ENCODE assay signal across 25 cellular contexts in genomic region chr5:150352531-150353394, GRCh38. TPM values are rescaled to one million over a fixed set of nuclear protein-coding genes. Genes with fewer than 3 reads are reported as not detected.
DNase-seq lines count a peak whose midpoint lies in the region; ATAC-seq, FAIRE-seq and TF ChIP-seq lines count a peak whose summit lies in the region.
"Had no signal": no experiment of that assay in that cellular context is flagged by ENCODE, and none has a peak within 500 bp of the region (broad histone marks: within the 10 kb centered on the region; RNA-seq: fewer than 3 reads in every experiment).

No MANE protein-coding gene starts in this region.

- H3F3A ChIP-seq in GM23338 (replicated peaks; ENCODE audit: low read depth), result no peaks in the 10 kb centered on the region

- H3K27ac ChIP-seq in A549 (no peak overlapping the region), GM23338 (ENCODE audit: low read depth) (no peak overlapping the region), GM12878 (ENCODE audit: control insufficient read depth, insufficient read depth) (no peak overlapping the region), H9 (ENCODE audit: insufficient read length, low read depth, low read length) (no peak overlapping the region)
- H3K27ac ChIP-seq: C4-2B, RWPE1, tibial artery, WERI-Rb-1 had no signal

- no peak overlapping the region for H3K18ac ChIP-seq in H9 (ENCODE audit: insufficient read length, low read depth, low read length)

- no peak overlapping the region for H3T11ph ChIP-seq in H9 (ENCODE audit: low read length)

- H3K4me3 ChIP-seq in A549 (no peak overlapping the region), GM23338 (no peak overlapping the region), GM12878 (no peak overlapping the region)
- H3K4me3 ChIP-seq: tibial artery had no signal

- no peak for ATAC-seq in A549
- ATAC-seq in GM23338, result no peak
- ATAC-seq in GM12878, result no peak
- peak; percentile 9 for ATAC-seq in left colon
- no peak for ATAC-seq in Right ventricle myocardium inferior
- ATAC-seq: HCT116; left cardiac atrium; naive thymus-derived CD4-positive, alpha-beta T cell; stimulated activated naive CD8-positive, alpha-beta T cell treated with anti-CD3 and anti-CD28 coated beads, Interleukin-15, amount 100 ng/mL, for 72 hours had no signal

- H3K27me3 ChIP-seq in GM23338 (ENCODE audit: insufficient read depth) (no peaks in the 10 kb centered on the region), GM12878 (replicated peaks in 1 of 2; ENCODE audit: control insufficient read depth in 2 of 2, insufficient read depth in 2 of 2, low read length in 1 of 2) (no peaks in the 10 kb centered on the region), H9 (ENCODE audit: insufficient read depth, low read length) (no peaks in the 10 kb centered on the region)
- H3K27me3 ChIP-seq: tibial artery had no signal

- TF ChIP-seq EP300 in A549 (IDR thresholded peaks at IDR 0.05) (no peak), GM12878 (IDR thresholded peaks at IDR 0.05; ENCODE audit: borderline replicate concordance in 1 of 2, control insufficient read depth in 1 of 2, low read depth in 2 of 2, low read length in 2 of 2) (no peak)

- POLR2A ChIA-PET in A549 (lab: Yijun Ruan, JAX) (no interaction called here), GM12878 (lab: Charles Lee) (no interaction called here)

- H3K27me3 Mint-ChIP-seq in GM23338 (ENCODE audit: insufficient read depth, low read depth, poor library complexity), result peaks cover 2% of the 10 kb centered on the region
- H3K27me3 Mint-ChIP-seq in H9 (ENCODE audit: low read depth), result peaks cover 11% of the 10 kb centered on the region
- H3K27me3 Mint-ChIP-seq: stimulated activated naive CD8-positive, alpha-beta T cell treated with anti-CD3 and anti-CD28 coated beads, Interleukin-15, amount 100 ng/mL, for 72 hours had no signal

- H2BK120ac ChIP-seq in H9 (ENCODE audit: low read depth, low read length, poor library complexity, severe bottlenecking), result no peak overlapping the region

- no peak overlapping the region for H4K5ac ChIP-seq in H9 (ENCODE audit: insufficient read length, low read depth, low read length)

- TF ChIP-seq POLR2A in A549 (IDR thresholded peaks at IDR 0.05; ENCODE audit: low read length), result no peak
- TF ChIP-seq POLR2A in GM12878 (IDR thresholded peaks at IDR 0.05; ENCODE audit: low read depth, low read length), result no peak

- H2AFZ ChIP-seq in GM23338 (no peak overlapping the region), GM12878 (ENCODE audit: control insufficient read depth, low read depth, low read length) (no peak overlapping the region), H9 (ENCODE audit: low read length) (no peak overlapping the region)

- no peak overlapping the region for H3K4ac ChIP-seq in H9 (ENCODE audit: low read depth, low read length)

- H4K20me1 ChIP-seq in GM23338 (replicated peaks; ENCODE audit: insufficient read depth), result no peaks in the 10 kb centered on the region
- H4K20me1 ChIP-seq in GM12878 (ENCODE audit: control insufficient read depth, insufficient read depth), result no peaks in the 10 kb centered on the region
- peaks cover 3% of the 10 kb centered on the region for H4K20me1 ChIP-seq in H9 (ENCODE audit: control insufficient read depth, insufficient read depth, insufficient read length)

- H2BK5ac ChIP-seq in H9 (ENCODE audit: insufficient read length, low read length), result no peak overlapping the region

- TF ChIP-seq CTCF in A549 (IDR thresholded peaks at IDR 0.05), result no peak
- TF ChIP-seq CTCF in GM23338 (conservative IDR thresholded peaks at IDR 0.05; ENCODE audit: low read depth in 2 of 2), result no peak
- TF ChIP-seq CTCF in GM12878 (IDR thresholded peaks at IDR 0.05 in 2 of 3, conservative IDR thresholded peaks at IDR 0.05 in 1 of 3; ENCODE audit: control insufficient read depth in 2 of 3, extremely low read depth in 1 of 3, insufficient read depth in 1 of 3, low read depth in 3 of 3, low read length in 3 of 3), result no peak
- TF ChIP-seq CTCF in H9 (conservative IDR thresholded peaks at IDR 0.05), result no peak

- H3K9ac ChIP-seq in GM12878 (ENCODE audit: control insufficient read depth, insufficient read depth, low read length) (no peak overlapping the region), H9 (ENCODE audit: extremely low read depth, insufficient read length, low read length) (no peak overlapping the region)
- H3K9ac ChIP-seq: SK-N-SH had no signal

- DNase-seq in A549 (ENCODE audit: low read depth in 1 of 2, low spot score in 1 of 2) (no peak), GM23338 (ENCODE audit: low spot score) (peak; percentile 28), GM12878 (ENCODE audit: low read depth, low spot score) (no peak), left colon (peak in 1 of 2 donors; percentile 18), Ammon's horn (ENCODE audit: low spot score) (no peak), NCI-H1694 (lab: John Stamatoyannopoulos, UW) (no peak), H9 (no peak), Right ventricle myocardium inferior (ENCODE audit: missing footprints) (no peak)
- DNase-seq: activated effector memory CD4-positive, alpha-beta T cell treated with Interleukin-2 at 50 U/mL for 16 hours; KG1; left cardiac atrium; naive thymus-derived CD4-positive, alpha-beta T cell; NCI-H1930; NCI-H446; SK-N-SH; stimulated activated CD4-positive, alpha-beta T cell treated with anti-CD3 and anti-CD28 coated beads, Interleukin-4, amount 100 ng/mL, for 4 hours; stimulated activated naive CD8-positive, alpha-beta T cell treated with anti-CD3 and anti-CD28 coated beads, Interleukin-15, amount 100 ng/mL, for 72 hours; tibial artery; WERI-Rb-1 had no signal

- H2BK20ac ChIP-seq in H9 (ENCODE audit: low read depth, low read length, poor library complexity, severe bottlenecking), result no peak overlapping the region

- SMC1A ChIA-PET in GM12878 (lab: Charles Lee; ENCODE audit: uncharacterized antibody, unreplicated experiment), result interaction anchor here (0.6 kb wide), 1 partner anchor 763 kb away, joined by 3 read pairs; no protein-coding TSS in a partner anchor

- intact Hi-C loops in GM12878 (cut with micrococcal nuclease; ENCODE audit: unreplicated experiment) (loop anchor here (10.0 kb wide), 1 partner anchor 82 kb away; no protein-coding TSS in a partner anchor), left colon (cut with DNase I, micrococcal nuclease) (no loop called here), Right ventricle myocardium inferior (cut with DNase I) (loop anchor here (5.0 kb wide), 1 partner anchor 80 kb away; no protein-coding TSS in a partner anchor)

- H4K91ac ChIP-seq in H9 (ENCODE audit: insufficient read length, low read depth, low read length), result no peak overlapping the region

- H3K23ac ChIP-seq in H9 (ENCODE audit: insufficient read length, low read depth, low read length), result no peak overlapping the region

- H3K23me2 ChIP-seq in H9 (ENCODE audit: insufficient read length, low read depth, low read length, poor library complexity, severe bottlenecking), result no peaks in the 10 kb centered on the region

- no peak overlapping the region for H3K14ac ChIP-seq in H9 (ENCODE audit: insufficient read depth, low read length)

- RAD21 ChIA-PET in GM12878 (lab: Charles Lee; ENCODE audit: unreplicated experiment), result interaction anchor here (2.1 kb wide), 1 partner anchor 83 kb away, joined by 6 read pairs; no protein-coding TSS in a partner anchor

- H3K9me3 ChIP-seq in A549 (no peaks in the 10 kb centered on the region), GM12878 (replicated peaks; ENCODE audit: control insufficient read depth, insufficient read depth, low read length) (no peaks in the 10 kb centered on the region), H9 (ENCODE audit: control insufficient read depth, low read depth, low read length) (no peaks in the 10 kb centered on the region)
- H3K9me3 ChIP-seq: SK-N-SH, tibial artery had no signal

- H3K9me2 ChIP-seq in GM23338 (ENCODE audit: insufficient read depth), result no peaks in the 10 kb centered on the region
- H3K9me2 ChIP-seq: SK-N-SH had no signal

- BruUV-seq in GM12878 (replicated peaks; lab: Mats Ljungman, UMichigan), result no TSS peak

- H3K36me3 Mint-ChIP-seq in GM23338 (ENCODE audit: low read depth) (no peaks in the 10 kb centered on the region), H9 (ENCODE audit: insufficient read depth in 1 of 3, low read depth in 3 of 3) (no peaks in the 10 kb centered on the region; a peak in 1 of 7 replicates)
- H3K36me3 Mint-ChIP-seq: naive thymus-derived CD4-positive, alpha-beta T cell had no signal

- CTCF ChIA-PET in A549 (lab: Yijun Ruan, JAX) (interaction anchor here (1.0 to 7.1 kb wide), 9 partner anchors 12 to 192 kb away, joined by 3 to 155 read pairs (median 56); partner anchors contain the start of gene ARSI), GM12878 (lab: Yijun Ruan, JAX) (interaction anchor here (1.0 to 3.1 kb wide), 3 partner anchors 9 to 362 kb away, joined by 3 to 20 read pairs (median 3); no protein-coding TSS in a partner anchor)

- H3K4me2 ChIP-seq in A549 (no peak overlapping the region), GM23338 (no peak overlapping the region), GM12878 (ENCODE audit: control insufficient read depth, insufficient read depth) (no peak overlapping the region), H9 (ENCODE audit: insufficient read depth, insufficient read length, low read length) (no peak overlapping the region)
- H3K4me2 ChIP-seq: SK-N-SH had no signal

- H3K36me3 ChIP-seq in GM23338 (ENCODE audit: insufficient read depth) (no peaks in the 10 kb centered on the region), GM12878 (ENCODE audit: control insufficient read depth in 2 of 2, insufficient read depth in 2 of 2, low read length in 1 of 2) (no peaks in the 10 kb centered on the region)
- H3K36me3 ChIP-seq: tibial artery had no signal

- 81% methylated on average over 7 of the region's 7 CpGs for WGBS in A549 (ENCODE audit: missing lambda C conversion rate)
- 51% methylated on average over 7 of the region's 7 CpGs for WGBS in GM12878 (ENCODE audit: insufficient coverage, insufficient replicate concordance, low lambda C conversion rate, missing lambda C conversion rate)
- no CpG with 5 or more reads among the region's 7 CpGs for WGBS in H9 (ENCODE audit: extremely low coverage, insufficient read length, low lambda C conversion rate)

- in situ Hi-C loops in GM12878 (cut with MboI), result no loop called here

- no peaks in the 10 kb centered on the region for H3K9me3 Mint-ChIP-seq in GM23338
- no peaks in the 10 kb centered on the region for H3K9me3 Mint-ChIP-seq in H9
- H3K9me3 Mint-ChIP-seq: naive thymus-derived CD4-positive, alpha-beta T cell; stimulated activated naive CD8-positive, alpha-beta T cell treated with anti-CD3 and anti-CD28 coated beads, Interleukin-15, amount 100 ng/mL, for 72 hours; T-helper 2 cell treated with Interferon-gamma antibody and Interleukin-4, amounts not matched to agents 5 μg/mL and 100 μg/mL, for 36 hours had no signal

- no peaks in the 10 kb centered on the region for H3K79me1 ChIP-seq in H9 (ENCODE audit: insufficient read depth, low read depth, low read length, poor library complexity, severe bottlenecking)

- H3K79me2 ChIP-seq in GM23338 (replicated peaks; ENCODE audit: insufficient read depth) (peaks cover 2% of the 10 kb centered on the region), GM12878 (ENCODE audit: control insufficient read depth, insufficient read depth, low read length) (peaks cover 3% of the 10 kb centered on the region), H9 (ENCODE audit: insufficient read depth, low read length) (no peaks in the 10 kb centered on the region)

- H3K4me3 Mint-ChIP-seq in GM23338, result no peak overlapping the region; the same call in 2 of the 3 replicates
- no peak overlapping the region for H3K4me3 Mint-ChIP-seq in H9
- H3K4me3 Mint-ChIP-seq: naive thymus-derived CD4-positive, alpha-beta T cell; stimulated activated naive CD8-positive, alpha-beta T cell treated with anti-CD3 and anti-CD28 coated beads, Interleukin-15, amount 100 ng/mL, for 72 hours; T-helper 2 cell treated with Interferon-gamma antibody and Interleukin-4, amounts not matched to agents 5 μg/mL and 100 μg/mL, for 36 hours had no signal

- H2BK15ac ChIP-seq in H9 (ENCODE audit: low read depth, low read length), result no peak overlapping the region

- no peak for FAIRE-seq in A549 (lab: Jason Lieb, UNC)
- FAIRE-seq in GM12878 (lab: Jason Lieb, UNC), result peak; percentile 31
- FAIRE-seq: A204.1, colon had no signal

- peaks cover 29% of the 10 kb centered on the region for H3K4me1 ChIP-seq in A549
- peaks cover 10% of the 10 kb centered on the region; the same call in 1 of the 2 replicates for H3K4me1 ChIP-seq in GM23338 (ENCODE audit: insufficient read depth)
- H3K4me1 ChIP-seq in GM12878 (ENCODE audit: control insufficient read depth, insufficient read depth, low read length), result peaks cover 8% of the 10 kb centered on the region
- no peaks in the 10 kb centered on the region for H3K4me1 ChIP-seq in H9 (ENCODE audit: insufficient read depth, low read length)

- no peak overlapping the region for H2AK5ac ChIP-seq in H9 (ENCODE audit: insufficient read length, low read length)

- no peak overlapping the region for H2BK12ac ChIP-seq in H9 (ENCODE audit: insufficient read length, low read depth, low read length)

- TF ChIP-seq RAD21 in A549 (conservative IDR thresholded peaks at IDR 0.05 in 1 of 2, IDR thresholded peaks at IDR 0.05 in 1 of 2), result no peak
- TF ChIP-seq RAD21 in GM12878 (IDR thresholded peaks at IDR 0.05; ENCODE audit: insufficient read depth, low read depth, low read length), result no peak

- H3K27ac Mint-ChIP-seq in GM23338, result no peak overlapping the region
- H3K27ac Mint-ChIP-seq in H9, result no peak overlapping the region; a peak in 1 of 7 replicates
- H3K27ac Mint-ChIP-seq: T-helper 2 cell treated with Interferon-gamma antibody and Interleukin-4, amounts not matched to agents 5 μg/mL and 100 μg/mL, for 36 hours had no signal

- H3K4me1 Mint-ChIP-seq in GM23338 (peaks cover 16% of the 10 kb centered on the region), H9 (peaks cover 11 to 17% of the 10 kb centered on the region in 2 experiments)

- H3K56ac ChIP-seq in H9 (ENCODE audit: insufficient read length, low read depth, low read length), result no peak overlapping the region

- no peak overlapping the region for H4K8ac ChIP-seq in H9 (replicated peaks; ENCODE audit: insufficient read length, low read depth, low read length)

RNA-seq across cellular contexts. Expression of gene TCOF1, which starts 4.7 kb away (rescaled TPM):
- 17.5 and 20.9 TPM in 2 replicates for polyA plus RNA-seq in A549 (2011; rRNA removed)
- 45.2 and 47.7 TPM in 2 replicates for polyA plus RNA-seq in A549 (2012; cell fraction: cytosol; rRNA removed)
- 94.3 and 116 TPM in 2 replicates for polyA plus RNA-seq in A549 (2012; cell fraction: nucleus; rRNA removed)
- polyA plus RNA-seq in A549 (2017; fragmentation: RNase III; extraction: RNeasy Plus Mini Kit Qiagen cat#74134 plus additional on column Dnase treatment), result 44.2 to 50.7 TPM (median 47.1 TPM) in 3 replicates
- 24.9 and 30.8 TPM in 2 replicates for polyA minus RNA-seq in A549 (2011; rRNA and poly(A)+ RNA removed)
- 152 and 165 TPM in 2 replicates for total RNA-seq in GM23338 (2014; rRNA removed; shearing (Covaris generic))
- 83.4 and 86.8 TPM in 2 replicates for polyA plus RNA-seq in GM23338 (2016; fragmentation: Nextera tagmentation; extraction: Ambion mirVana)
- total RNA-seq in GM12878 (2013; cell fraction: nucleolus; rRNA removed), result 55.0 and 67.3 TPM in 2 replicates
- 35.0 and 42.1 TPM in 2 replicates for total RNA-seq in GM12878 (2014; rRNA removed)
- total RNA-seq in GM12878 (2014; rRNA removed; fragmentation: Illumina TruSeq; extraction: Trizol), result 30.5 and 35.6 TPM in 2 replicates
- total RNA-seq in GM12878 (2021), result 74.7 and 83.9 TPM in 2 replicates
- polyA plus RNA-seq in GM12878 (2011; ENCODE audit: low read depth), result 11.1 TPM
- polyA plus RNA-seq in GM12878 (2011; rRNA removed), result 6.4 and 12.7 TPM in 2 replicates
- polyA plus RNA-seq in GM12878 (2011; cell fraction: cytosol; rRNA removed), result 17.0 and 18.6 TPM in 2 replicates
- polyA plus RNA-seq in GM12878 (2011; cell fraction: nucleus; rRNA removed), result 48.4 and 68.2 TPM in 2 replicates
- 20.7 and 25.6 TPM in 2 replicates for polyA plus RNA-seq in GM12878 (2012)
- polyA plus RNA-seq in GM12878 (2014; fragmentation: Illumina TruSeq; extraction: Trizol), result 39.4 and 56.1 TPM in 2 replicates
- polyA plus RNA-seq in GM12878 (2014; fragmentation: Nextera tagmentation; extraction: Ambion mirVana), result 10 to 100 TPM in 1 of 2 experiments, 1 to 10 TPM in 1; 8.7 to 12.3 TPM
- polyA plus RNA-seq in GM12878 (2014; rRNA removed), result 35.4 and 44.6 TPM in 2 replicates
- polyA plus RNA-seq in GM12878 (2016; fragmentation: Nextera tagmentation; extraction: Ambion mirVana), result 10 to 100 TPM; 71.2 to 76.3 TPM
- 14.8 and 21.1 TPM in 2 replicates for polyA minus RNA-seq in GM12878 (2011; rRNA and poly(A)+ RNA removed)
- 11.4 and 13.2 TPM in 2 replicates for polyA minus RNA-seq in GM12878 (2011; cell fraction: cytosol; rRNA and poly(A)+ RNA removed)
- polyA minus RNA-seq in GM12878 (2011; cell fraction: nucleus; rRNA and poly(A)+ RNA removed), result 19.5 and 38.2 TPM in 2 replicates
- total RNA-seq in left colon, result 10 to 100 TPM; 14.6 to 21.7 TPM
- 128 and 133 TPM in 2 replicates for total RNA-seq in H9 (2021)
- total RNA-seq in Right ventricle myocardium inferior, result 17.8 TPM

RNA-seq across cellular contexts. Expression of gene ARSI, which starts 50.1 kb away (rescaled TPM):
- polyA plus RNA-seq in A549 (2011; rRNA removed) (2.9 and 3.2 TPM in 2 replicates), A549 (2017; fragmentation: RNase III; extraction: RNeasy Plus Mini Kit Qiagen cat#74134 plus additional on column Dnase treatment) (17.4 to 24.1 TPM (median 22.0 TPM) in 3 replicates), GM23338 (2016; fragmentation: Nextera tagmentation; extraction: Ambion mirVana) (0.99 and 1.6 TPM in 2 replicates), GM12878 (2011; rRNA removed) (not detected in 2 replicates), GM12878 (2014; fragmentation: Illumina TruSeq; extraction: Trizol) (not detected in 2 replicates), GM12878 (2014; fragmentation: Nextera tagmentation; extraction: Ambion mirVana) (not detected), GM12878 (2014; rRNA removed) (not detected in 2 replicates), GM12878 (2016; fragmentation: Nextera tagmentation; extraction: Ambion mirVana) (not detected)
- polyA plus RNA-seq in A549 (2012; cell fraction: cytosol; rRNA removed), result 10.5 and 13.8 TPM in 2 replicates
- 24.0 and 29.6 TPM in 2 replicates for polyA plus RNA-seq in A549 (2012; cell fraction: nucleus; rRNA removed)
- 3.4 and 5.7 TPM in 2 replicates for polyA minus RNA-seq in A549 (2011; rRNA and poly(A)+ RNA removed)
- total RNA-seq in GM23338 (2014; rRNA removed; shearing (Covaris generic)), result 6.9 and 7.1 TPM in 2 replicates
- total RNA-seq in GM12878 (2013; cell fraction: nucleolus; rRNA removed), result 0.15 TPM in 1 of 2 replicates, not detected in the other
- total RNA-seq in GM12878 (2014; rRNA removed) (not detected in 2 replicates), GM12878 (2014; rRNA removed; fragmentation: Illumina TruSeq; extraction: Trizol) (not detected in 2 replicates), GM12878 (2021) (not detected in 2 replicates), left colon (under 1 TPM; 0.27 to 0.64 TPM), H9 (2021) (1.3 and 1.7 TPM in 2 replicates), Right ventricle myocardium inferior (0.65 TPM)
- not detected for polyA plus RNA-seq in GM12878 (2011; ENCODE audit: low read depth)
- not detected in 2 replicates for polyA plus RNA-seq in GM12878 (2011; cell fraction: cytosol; rRNA removed)
- polyA plus RNA-seq in GM12878 (2011; cell fraction: nucleus; rRNA removed), result not detected in 2 replicates
- polyA plus RNA-seq in GM12878 (2012), result not detected in 2 replicates
- polyA minus RNA-seq in GM12878 (2011; rRNA and poly(A)+ RNA removed), result not detected in 2 replicates
- polyA minus RNA-seq in GM12878 (2011; cell fraction: cytosol; rRNA and poly(A)+ RNA removed), result not detected in 2 replicates
- polyA minus RNA-seq in GM12878 (2011; cell fraction: nucleus; rRNA and poly(A)+ RNA removed), result not detected in 2 replicates
- polyA plus RNA-seq: naive thymus-derived CD4-positive, alpha-beta T cell had no signal

RNA-seq across cellular contexts. Expression of gene CD74, which starts 59.9 kb away (rescaled TPM):
- polyA plus RNA-seq in A549 (2011; rRNA removed) (not detected in 2 replicates), A549 (2017; fragmentation: RNase III; extraction: RNeasy Plus Mini Kit Qiagen cat#74134 plus additional on column Dnase treatment) (not detected in 3 replicates), GM23338 (2016; fragmentation: Nextera tagmentation; extraction: Ambion mirVana) (98.4 and 105 TPM in 2 replicates), GM12878 (2011; rRNA removed) (309 and 1,760 TPM in 2 replicates), GM12878 (2014; fragmentation: Illumina TruSeq; extraction: Trizol) (3,291 and 4,542 TPM in 2 replicates), GM12878 (2014; fragmentation: Nextera tagmentation; extraction: Ambion mirVana) (1,000 to 10,000 TPM; 1,387 to 2,107 TPM), GM12878 (2014; rRNA removed) (3,302 and 5,141 TPM in 2 replicates), GM12878 (2016; fragmentation: Nextera tagmentation; extraction: Ambion mirVana) (1,000 to 10,000 TPM; 6,006 to 6,596 TPM)
- polyA plus RNA-seq in A549 (2012; cell fraction: cytosol; rRNA removed), result 0.06 and 0.19 TPM in 2 replicates
- polyA plus RNA-seq in A549 (2012; cell fraction: nucleus; rRNA removed), result 0.11 TPM in 1 of 2 replicates, not detected in the other
- not detected in 2 replicates for polyA minus RNA-seq in A549 (2011; rRNA and poly(A)+ RNA removed)
- 49.8 and 54.8 TPM in 2 replicates for total RNA-seq in GM23338 (2014; rRNA removed; shearing (Covaris generic))
- 2,823 and 2,919 TPM in 2 replicates for total RNA-seq in GM12878 (2013; cell fraction: nucleolus; rRNA removed)
- total RNA-seq in GM12878 (2014; rRNA removed) (10,156 and 11,063 TPM in 2 replicates), GM12878 (2014; rRNA removed; fragmentation: Illumina TruSeq; extraction: Trizol) (2,507 and 2,767 TPM in 2 replicates), GM12878 (2021) (4,973 and 5,010 TPM in 2 replicates), left colon (100 to 1,000 TPM; 132 to 435 TPM), H9 (2021) (19.5 and 19.9 TPM in 2 replicates), Right ventricle myocardium inferior (327 TPM)
- 4,271 TPM for polyA plus RNA-seq in GM12878 (2011; ENCODE audit: low read depth)
- 1,718 and 2,321 TPM in 2 replicates for polyA plus RNA-seq in GM12878 (2011; cell fraction: cytosol; rRNA removed)
- 1,510 and 1,766 TPM in 2 replicates for polyA plus RNA-seq in GM12878 (2011; cell fraction: nucleus; rRNA removed)
- 6,323 and 7,232 TPM in 2 replicates for polyA plus RNA-seq in GM12878 (2012)
- polyA minus RNA-seq in GM12878 (2011; rRNA and poly(A)+ RNA removed), result 1,457 and 1,517 TPM in 2 replicates
- polyA minus RNA-seq in GM12878 (2011; cell fraction: cytosol; rRNA and poly(A)+ RNA removed), result 1,302 and 1,364 TPM in 2 replicates
- 388 and 604 TPM in 2 replicates for polyA minus RNA-seq in GM12878 (2011; cell fraction: nucleus; rRNA and poly(A)+ RNA removed)

Comparison
In these comparisons a context has a peak if more than half of its experiments do, and no peak if none do; other contexts are left out.
1. intact Hi-C loops: an anchor here in GM12878 (10.0 kb wide) and Right ventricle myocardium inferior (5.0 kb wide); none called in left colon.